9 cellular contexts compared by ENCODE assay signal in genomic region chr10:89283988-89284475, GRCh38. TPM values are rescaled to one million over a fixed set of nuclear protein-coding genes. Genes with fewer than 3 reads are reported as not detected.
A peak's percentile ranks its signal among the peaks of the same experiment; 100 is the strongest.
DNase-seq lines count a peak whose midpoint lies in the region; ATAC-seq, FAIRE-seq and TF ChIP-seq lines count a peak whose summit lies in the region.
"Had no signal": no experiment of that assay in that cellular context is flagged by ENCODE, and none has a peak within 500 bp of the region (broad histone marks: within the 10 kb centered on the region; RNA-seq: fewer than 3 reads in every experiment).

No MANE protein-coding gene starts in this region.

- H3K9me3 ChIP-seq in mucosa of descending colon = no peaks in the 10 kb centered on the region

- no peaks in the 10 kb centered on the region for H3K36me3 ChIP-seq in mucosa of descending colon (ENCODE audit: low read depth)

- H3K4me3 ChIP-seq in mucosa of descending colon = no peak overlapping the region

- DNase-seq in A172 (ENCODE audit: low spot score) (peak; percentile 79), NCI-H146 treated with DMSO at 0.1 percent for 48 hours (lab: John Stamatoyannopoulos, UW; ENCODE audit: unreplicated experiment) (peak; percentile 73), mucosa of descending colon (peak in 1 of 3 donors; percentile 39)
- DNase-seq in activated CD8-positive, alpha-beta memory T cell treated with anti-CD3 and anti-CD28 coated beads, Interleukin-2, amount 50 U/mL, for 4 hours = no peak
- DNase-seq: activated B cell treated with CpG ODN at 0.5 μM for 24 hours had no signal

- no peak for TF ChIP-seq CTCF in mucosa of descending colon (IDR thresholded peaks at IDR 0.05)

- intact Hi-C loops in mucosa of descending colon (cut with DNase I, micrococcal nuclease) = no loop called here

- peak; percentile 53 for FAIRE-seq in endometrium (lab: Jason Lieb, UNC)

- no peaks in the 10 kb centered on the region for H3K4me1 ChIP-seq in mucosa of descending colon (ENCODE audit: low read depth)

- peak; percentile 70 for ATAC-seq in mucosa of descending colon
- ATAC-seq in HG03442 (IDR thresholded peaks at IDR 0.05; ENCODE audit: unreplicated experiment) = no peak
- ATAC-seq in HG03439 (IDR thresholded peaks at IDR 0.05; ENCODE audit: unreplicated experiment) = no peak
- no peak for ATAC-seq in GM19463 (IDR thresholded peaks at IDR 0.05; ENCODE audit: unreplicated experiment)

RNA-seq across cellular contexts. Expression of gene IFIT2, which starts 17.8 kb away (rescaled TPM):
- 2.5 and 3.5 TPM in 2 replicates for total RNA-seq in A172 (2014; rRNA removed; shearing (Covaris generic))
- 1 to 10 TPM; 6.9 to 7.6 (median 7.5) TPM for total RNA-seq in mucosa of descending colon

RNA-seq across cellular contexts. Expression of gene LIPA, which starts 32.5 kb away (rescaled TPM):
- total RNA-seq in A172 (2014; rRNA removed; shearing (Covaris generic)) = 92.1 and 113 TPM in 2 replicates
- total RNA-seq in mucosa of descending colon = 10 to 100 TPM; 20.6 to 34.5 (median 29.6) TPM

RNA-seq across cellular contexts. Expression of gene IFIT3, which starts 43.8 kb away (rescaled TPM):
- total RNA-seq in A172 (2014; rRNA removed; shearing (Covaris generic)) = 16.6 and 17.2 TPM in 2 replicates
- total RNA-seq in mucosa of descending colon = 10 to 100 TPM in 2 of 3 donors, 1 to 10 TPM in 1; 5.8 to 12.7 (median 11.2) TPM
